Comparison of ENCODE assay signal across 1 cellular context in genomic region chr5:179612577-179613459, GRCh38.
TF ChIP-seq lines count a peak whose summit lies in the region.

No MANE protein-coding gene starts in this region.

TF ChIP-seq in K562, 482 proteins besides CTCF, POLR2A, EP300 and RAD21 (continued from another document and continues in another):
- TF ChIP-seq FOXP4 (CRISPR knock-in tag; IDR thresholded peaks at IDR 0.05; ENCODE audit: borderline replicate concordance) (no peak), THRAP3 (IDR thresholded peaks at IDR 0.05; ENCODE audit: borderline replicate concordance) (no peak), ZNF695 (CRISPR knock-in tag; IDR thresholded peaks at IDR 0.05) (no peak), TFAM (CRISPR knock-in tag; conservative IDR thresholded peaks at IDR 0.05) (no peak), ZNF717 (CRISPR knock-in tag; IDR thresholded peaks at IDR 0.05) (peak; percentile 10; the same call in 1 of the 2 replicates), ZNF707 (CRISPR knock-in tag; conservative IDR thresholded peaks at IDR 0.05) (no peak), BRF1 (IDR thresholded peaks at IDR 0.05; ENCODE audit: borderline replicate concordance, extremely low read depth, insufficient read length) (no peak), GTF2B (IDR thresholded peaks at IDR 0.05; ENCODE audit: extremely low read depth, insufficient read length) (no peak), CTCFL (IDR thresholded peaks at IDR 0.05; ENCODE audit: borderline replicate concordance, insufficient read depth, low read depth, low read length, poor library complexity, severe bottlenecking) (no peak), TOE1 (IDR thresholded peaks at IDR 0.05; ENCODE audit: borderline replicate concordance) (no peak), TOE1 (CRISPR knock-in tag; IDR thresholded peaks at IDR 0.05; ENCODE audit: borderline replicate concordance, low read depth) (no peak), CBFA2T2 (conservative IDR thresholded peaks at IDR 0.05) (peak; percentile 93), U2AF2 (optimal IDR thresholded peaks at IDR 0.05; ENCODE audit: low read depth, low read length) (no peak), ZNF407 (IDR thresholded peaks at IDR 0.05; ENCODE audit: low read depth) (no peak), LCOR (CRISPR knock-in tag; IDR thresholded peaks at IDR 0.05) (peak; percentile 9; the same call in 1 of the 2 replicates), CHD7 (IDR thresholded peaks at IDR 0.05; ENCODE audit: low read depth, low read length) (no peak), MAZ (CRISPR knock-in tag; conservative IDR thresholded peaks at IDR 0.05 in 1 of 2, IDR thresholded peaks at IDR 0.05 in 1 of 2) (no peak), RAD51 (IDR thresholded peaks at IDR 0.05; ENCODE audit: borderline replicate concordance, low read depth) (no peak), ZNF449 (CRISPR knock-in tag; IDR thresholded peaks at IDR 0.05) (no peak), PHF21A (IDR thresholded peaks at IDR 0.05; ENCODE audit: borderline replicate concordance, low read depth) (no peak)
